17 cellular contexts compared by ENCODE assay signal in genomic region chr21:34921151-34921550, GRCh38.
A peak's percentile ranks its signal among the peaks of the same experiment; 100 is the strongest.
DNase-seq lines count a peak whose midpoint lies in the region; ATAC-seq and TF ChIP-seq lines count a peak whose summit lies in the region.
"Had no signal": no experiment of that assay in that cellular context is flagged by ENCODE, and none has a peak within 500 bp of the region (broad histone marks: within the 10 kb centered on the region; RNA-seq: fewer than 3 reads in every experiment).

No MANE protein-coding gene starts in this region.

- H3K36me3 ChIP-seq in DND-41 (ENCODE audit: insufficient read depth, low read length): peaks cover 54% of the 10 kb centered on the region

- peaks cover 72% of the 10 kb centered on the region for H3K4me1 Mint-ChIP-seq in activated CD4-positive, alpha-beta T cell treated with anti-CD3 and anti-CD28 coated beads for 36 hours
- H3K4me1 Mint-ChIP-seq in activated CD4-positive, alpha-beta T cell treated with anti-CD3 and anti-CD28 coated beads, Interleukin-2, amount 10 ng/mL, durations not matched to agents 7 days and 5 days: peaks cover 28% of the 10 kb centered on the region
- peaks cover 51% of the 10 kb centered on the region for H3K4me1 Mint-ChIP-seq in activated T-helper 2 cell treated with anti-CD3 and anti-CD28 coated beads, Interferon-gamma antibody, Interleukin-2, Interleukin-4, amounts not matched to agents 10 μg/mL and 5 μg/mL and 100 μg/mL, durations not matched to agents 14 hours and 24 hours and 36 hours (ENCODE audit: low read depth)
- H3K4me1 Mint-ChIP-seq: H9 had no signal

- H3K4me2 ChIP-seq in DND-41 (ENCODE audit: insufficient read depth, low read length): no peak overlapping the region
- H3K4me2 ChIP-seq: KMS-11 had no signal

- CTCF ChIA-PET in activated CD4-positive, alpha-beta T cell treated with anti-CD3 and anti-CD28 coated beads for 36 hours (lab: Charles Lee): interaction anchor here (1.0 to 1.3 kb wide), 3 partner anchors 11 to 27 kb away, joined by 3 to 4 read pairs (median 3); no protein-coding TSS in a partner anchor
- CTCF ChIA-PET in activated CD4-positive, alpha-beta T cell treated with anti-CD3 and anti-CD28 coated beads, Interleukin-2, amount 10 ng/mL, durations not matched to agents 7 days and 5 days (lab: Charles Lee): interaction anchor here (1.0 kb wide), 1 partner anchor 15 kb away, joined by 3 read pairs; no protein-coding TSS in a partner anchor

- H3K4me1 ChIP-seq in DND-41 (ENCODE audit: insufficient read depth, low read length): peaks cover 30% of the 10 kb centered on the region

- H3K4me3 ChIP-seq in DND-41 (ENCODE audit: low read depth in 1 of 2, low read length in 2 of 2): no peak overlapping the region
- H3K4me3 ChIP-seq: GM12878 had no signal

- no peaks in the 10 kb centered on the region for H3K9me3 ChIP-seq in DND-41 (ENCODE audit: insufficient read depth, low read length, severe bottlenecking)
- H3K9me3 ChIP-seq: Caco-2 had no signal

- H3K79me2 ChIP-seq in DND-41 (ENCODE audit: insufficient read depth, low read length): peaks cover 97% of the 10 kb centered on the region

- H3K27me3 ChIP-seq in DND-41 (ENCODE audit: insufficient read depth, low read length, poor library complexity): no peaks in the 10 kb centered on the region

- peak overlapping the region; percentile 14 for H3K27ac Mint-ChIP-seq in activated CD4-positive, alpha-beta T cell treated with anti-CD3 and anti-CD28 coated beads for 36 hours
- H3K27ac Mint-ChIP-seq in activated CD4-positive, alpha-beta T cell treated with anti-CD3 and anti-CD28 coated beads, Interleukin-2, amount 10 ng/mL, durations not matched to agents 7 days and 5 days: no peak overlapping the region
- peak overlapping the region; percentile 43 for H3K27ac Mint-ChIP-seq in activated T-helper 2 cell treated with anti-CD3 and anti-CD28 coated beads, Interferon-gamma antibody, Interleukin-2, Interleukin-4, amounts not matched to agents 10 μg/mL and 5 μg/mL and 100 μg/mL, durations not matched to agents 14 hours and 24 hours and 36 hours
- H3K27ac Mint-ChIP-seq: H9 had no signal

- no peaks in the 10 kb centered on the region for H3K27me3 Mint-ChIP-seq in activated CD4-positive, alpha-beta T cell treated with anti-CD3 and anti-CD28 coated beads for 36 hours
- no peaks in the 10 kb centered on the region for H3K27me3 Mint-ChIP-seq in activated CD4-positive, alpha-beta T cell treated with anti-CD3 and anti-CD28 coated beads, Interleukin-2, amount 10 ng/mL, durations not matched to agents 7 days and 5 days
- no peaks in the 10 kb centered on the region for H3K27me3 Mint-ChIP-seq in activated T-helper 2 cell treated with anti-CD3 and anti-CD28 coated beads, Interferon-gamma antibody, Interleukin-2, Interleukin-4, amounts not matched to agents 10 μg/mL and 5 μg/mL and 100 μg/mL, durations not matched to agents 14 hours and 24 hours and 36 hours (ENCODE audit: low read depth)
- H3K27me3 Mint-ChIP-seq: CD8-positive, alpha-beta memory T cell; IgD-negative memory B cell had no signal

- intact Hi-C loops in activated CD4-positive, alpha-beta T cell treated with anti-CD3 and anti-CD28 coated beads for 36 hours (cut with DNase I, micrococcal nuclease): no loop called here
- intact Hi-C loops in activated T-helper 2 cell treated with anti-CD3 and anti-CD28 coated beads, Interferon-gamma antibody, Interleukin-2, Interleukin-4, amounts not matched to agents 10 μg/mL and 5 μg/mL and 100 μg/mL, durations not matched to agents 14 hours and 24 hours and 36 hours (cut with micrococcal nuclease): no loop called here

- ATAC-seq in activated CD4-positive, alpha-beta T cell treated with anti-CD3 and anti-CD28 coated beads for 36 hours: no peak
- no peak for ATAC-seq in DND-41 (ENCODE audit: insufficient read depth, low read depth)
- ATAC-seq in GM21529 (IDR thresholded peaks at IDR 0.05; ENCODE audit: unreplicated experiment): no peak
- no peak for ATAC-seq in GM18867 (IDR thresholded peaks at IDR 0.05; ENCODE audit: unreplicated experiment)
- ATAC-seq: GM12878 had no signal

- H3K27ac ChIP-seq in DND-41 (ENCODE audit: low read length): peak overlapping the region; percentile 29; the same call in 1 of the 2 replicates
- H3K27ac ChIP-seq: 22Rv1, KMS-11 had no signal

- peaks cover 38% of the 10 kb centered on the region for H3K36me3 Mint-ChIP-seq in activated CD4-positive, alpha-beta T cell treated with anti-CD3 and anti-CD28 coated beads for 36 hours (ENCODE audit: low read depth)
- peaks cover 39% of the 10 kb centered on the region for H3K36me3 Mint-ChIP-seq in activated CD4-positive, alpha-beta T cell treated with anti-CD3 and anti-CD28 coated beads, Interleukin-2, amount 10 ng/mL, durations not matched to agents 7 days and 5 days (ENCODE audit: low read depth)
- H3K36me3 Mint-ChIP-seq in activated T-helper 2 cell treated with anti-CD3 and anti-CD28 coated beads, Interferon-gamma antibody, Interleukin-2, Interleukin-4, amounts not matched to agents 10 μg/mL and 5 μg/mL and 100 μg/mL, durations not matched to agents 14 hours and 24 hours and 36 hours (ENCODE audit: low read depth): peaks cover 61% of the 10 kb centered on the region

- H4K20me1 ChIP-seq in DND-41 (ENCODE audit: insufficient read depth, low read length): peaks cover 54% of the 10 kb centered on the region

- no peak overlapping the region for H3K9ac ChIP-seq in DND-41 (ENCODE audit: low read depth, low read length)
- H3K9ac ChIP-seq: KMS-11 had no signal

- H2AFZ ChIP-seq in DND-41 (ENCODE audit: low read depth, low read length): no peak overlapping the region

- DNase-seq in activated CD4-positive, alpha-beta T cell treated with anti-CD3 and anti-CD28 coated beads for 36 hours: no peak
- no peak for DNase-seq in activated CD4-positive, alpha-beta T cell treated with anti-CD3 and anti-CD28 coated beads, Interleukin-2, amount 10 ng/mL, durations not matched to agents 7 days and 5 days
- DNase-seq in DND-41 (no peak), DMS 273 (lab: John Stamatoyannopoulos, UW; ENCODE audit: unreplicated experiment) (no peak), NCI-H2081 treated with DMSO at 0.1 percent for 48 hours (lab: John Stamatoyannopoulos, UW) (no peak)
- no peak for DNase-seq in activated T-helper 2 cell treated with anti-CD3 and anti-CD28 coated beads, Interferon-gamma antibody, Interleukin-2, Interleukin-4, amounts not matched to agents 10 μg/mL and 5 μg/mL and 100 μg/mL, durations not matched to agents 14 hours and 24 hours and 36 hours (ENCODE audit: low spot score)
- DNase-seq: Caco-2; CD8-positive, alpha-beta memory T cell; DMS 273 treated with DMSO at 0.1 percent for 48 hours; GOT3; H9 had no signal

- no peaks in the 10 kb centered on the region for H3K9me3 Mint-ChIP-seq in activated CD4-positive, alpha-beta T cell treated with anti-CD3 and anti-CD28 coated beads for 36 hours (ENCODE audit: low read depth)
- H3K9me3 Mint-ChIP-seq in activated CD4-positive, alpha-beta T cell treated with anti-CD3 and anti-CD28 coated beads, Interleukin-2, amount 10 ng/mL, durations not matched to agents 7 days and 5 days: peaks cover 16% of the 10 kb centered on the region
- H3K9me3 Mint-ChIP-seq in activated T-helper 2 cell treated with anti-CD3 and anti-CD28 coated beads, Interferon-gamma antibody, Interleukin-2, Interleukin-4, amounts not matched to agents 10 μg/mL and 5 μg/mL and 100 μg/mL, durations not matched to agents 14 hours and 24 hours and 36 hours: no peaks in the 10 kb centered on the region
- H3K9me3 Mint-ChIP-seq: CD8-positive, alpha-beta memory T cell; H9 had no signal

- no peak overlapping the region for H3K4me3 Mint-ChIP-seq in activated CD4-positive, alpha-beta T cell treated with anti-CD3 and anti-CD28 coated beads for 36 hours
- H3K4me3 Mint-ChIP-seq in activated CD4-positive, alpha-beta T cell treated with anti-CD3 and anti-CD28 coated beads, Interleukin-2, amount 10 ng/mL, durations not matched to agents 7 days and 5 days: no peak overlapping the region
- no peak overlapping the region for H3K4me3 Mint-ChIP-seq in activated T-helper 2 cell treated with anti-CD3 and anti-CD28 coated beads, Interferon-gamma antibody, Interleukin-2, Interleukin-4, amounts not matched to agents 10 μg/mL and 5 μg/mL and 100 μg/mL, durations not matched to agents 14 hours and 24 hours and 36 hours (ENCODE audit: low read depth)
- H3K4me3 Mint-ChIP-seq: CD8-positive, alpha-beta memory T cell; H9; IgD-negative memory B cell had no signal

- POLR2A ChIA-PET in activated CD4-positive, alpha-beta T cell treated with anti-CD3 and anti-CD28 coated beads for 36 hours (lab: Charles Lee): no interaction called here
- POLR2A ChIA-PET in activated CD4-positive, alpha-beta T cell treated with anti-CD3 and anti-CD28 coated beads, Interleukin-2, amount 10 ng/mL, durations not matched to agents 7 days and 5 days (lab: Charles Lee): no interaction called here

- TF ChIP-seq CTCF in DND-41 (IDR thresholded peaks at IDR 0.05; ENCODE audit: borderline replicate concordance, extremely low read depth, low read length, poor library complexity, severe bottlenecking): no peak
